15 cellular contexts compared by ENCODE assay signal in the genomic region with DNA sequence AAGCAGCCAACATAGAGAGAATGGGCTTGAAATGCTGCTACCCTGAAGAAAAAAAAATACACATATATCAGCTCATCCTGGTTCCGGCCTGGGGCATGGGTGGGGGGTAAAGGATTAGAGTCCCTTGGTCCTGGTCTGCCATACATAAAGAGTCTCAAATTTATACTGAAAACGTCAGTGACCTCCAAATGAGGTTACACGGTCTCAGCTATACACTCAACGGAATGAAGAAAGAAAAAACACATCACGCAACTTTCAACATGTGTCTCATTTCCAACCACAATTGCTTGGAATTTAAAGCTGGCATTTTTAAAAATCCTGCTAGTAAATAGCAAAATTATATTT.
DNase-seq lines count a peak whose midpoint lies in the region; ATAC-seq and TF ChIP-seq lines count a peak whose summit lies in the region.
"Had no signal": no experiment of that assay in that cellular context is flagged by ENCODE, and none has a peak within 500 bp of the region (broad histone marks: within the 10 kb centered on the region; RNA-seq: fewer than 3 reads in every experiment).

No MANE protein-coding gene starts in this region.

- H3K27ac ChIP-seq in ACC112 (ENCODE audit: low read depth, low read length) (no peak overlapping the region), RWPE1 (peak overlapping the region; percentile 78), parathyroid adenoma (no peak overlapping the region)
- H3K27ac ChIP-seq: PC-9 had no signal

- H3K36me3 ChIP-seq in ACC112 (ENCODE audit: insufficient read depth, low read length) (no peaks in the 10 kb centered on the region), iPS-15b (ENCODE audit: control insufficient read depth, insufficient read depth, low read length) (no peaks in the 10 kb centered on the region), parathyroid adenoma (ENCODE audit: control insufficient read depth, insufficient read depth, low read length) (no peaks in the 10 kb centered on the region)

- H3K4me3 ChIP-seq in ACC112 (ENCODE audit: low read depth, low read length) = 0 out of 2 replicates have a peak overlapping the region, but pooled peaks have one; percentile 17
- peak overlapping the region; percentile 22 for H3K4me3 ChIP-seq in iPS-15b (ENCODE audit: low read depth, low read length)
- peak overlapping the region; percentile 29 for H3K4me3 ChIP-seq in parathyroid adenoma (ENCODE audit: low read depth, low read length)
- H3K4me3 ChIP-seq: PC-9 had no signal

- no peak overlapping the region for H3K9ac ChIP-seq in iPS-15b (ENCODE audit: low read depth, low read length)
- no peak overlapping the region for H3K9ac ChIP-seq in parathyroid adenoma

- H3K27me3 ChIP-seq in ACC112 (ENCODE audit: insufficient read depth, low read length) (no peaks in the 10 kb centered on the region), iPS-15b (ENCODE audit: control insufficient read depth, insufficient read depth, low read length) (no peaks in the 10 kb centered on the region), parathyroid adenoma (ENCODE audit: control insufficient read depth, insufficient read depth, low read length) (no peaks in the 10 kb centered on the region)

- H3K9me3 ChIP-seq in iPS-15b (ENCODE audit: control insufficient read depth, insufficient read depth, low read length) (no peaks in the 10 kb centered on the region), parathyroid adenoma (ENCODE audit: control insufficient read depth, low read length) (no peaks in the 10 kb centered on the region)

- no peak for TF ChIP-seq CTCF in RWPE1 (conservative IDR thresholded peaks at IDR 0.05; ENCODE audit: low read depth)
- no peak for TF ChIP-seq CTCF in parathyroid adenoma (IDR thresholded peaks at IDR 0.05)

- ATAC-seq in GM18520 (IDR thresholded peaks at IDR 0.05; ENCODE audit: unreplicated experiment) = no peak
- no peak for ATAC-seq in sciatic nerve
- no peak for ATAC-seq in HG02610 (IDR thresholded peaks at IDR 0.05; ENCODE audit: unreplicated experiment)
- ATAC-seq: activated CD4-positive, CD25-positive, alpha-beta regulatory T cell treated with anti-CD3 and anti-CD28 coated beads, Interleukin-2, amount 50 U/mL, for 24 hours; naive thymus-derived CD4-positive, alpha-beta T cell had no signal

- DNase-seq in RWPE1 (ENCODE audit: low spot score) (no peak), sciatic nerve (ENCODE audit: low spot score) (no peak), dermis blood vessel endothelial cell (no peak)
- DNase-seq: activated T-cell treated with anti-CD3 and anti-CD28 coated beads for 4 hours; cortex of kidney; naive thymus-derived CD4-positive, alpha-beta T cell; NCI-H510A treated with DMSO at 0.1 percent for 48 hours; PC-9; SW 1271 had no signal

- H3K79me2 ChIP-seq in ACC112 (ENCODE audit: control insufficient read depth, insufficient read depth, low read length, unreplicated experiment) (no peaks in the 10 kb centered on the region), parathyroid adenoma (no peaks in the 10 kb centered on the region)

- intact Hi-C loops in sciatic nerve (cut with DNase I) = no loop called here

- no peaks in the 10 kb centered on the region for H3K4me1 ChIP-seq in ACC112 (ENCODE audit: control insufficient read depth, insufficient read depth, low read length, unreplicated experiment)
- H3K4me1 ChIP-seq in iPS-15b (ENCODE audit: control insufficient read depth, insufficient read depth, low read length) = no peaks in the 10 kb centered on the region
- no peaks in the 10 kb centered on the region for H3K4me1 ChIP-seq in parathyroid adenoma

- H2AFZ ChIP-seq in ACC112 (ENCODE audit: low read length, unreplicated experiment) (no peak overlapping the region), parathyroid adenoma (no peak overlapping the region)
- H2AFZ ChIP-seq: PC-9 had no signal

- POLR2A ChIA-PET in RWPE1 (lab: Yijun Ruan, JAX; ENCODE audit: low non-redundant PET) = no interaction called here

- CTCF ChIA-PET in RWPE1 (lab: Yijun Ruan, JAX) = no interaction called here

- H3K4me2 ChIP-seq in parathyroid adenoma (ENCODE audit: low read length) = no peak overlapping the region
- H3K4me2 ChIP-seq: PC-9 had no signal
